In the genomic region with DNA sequence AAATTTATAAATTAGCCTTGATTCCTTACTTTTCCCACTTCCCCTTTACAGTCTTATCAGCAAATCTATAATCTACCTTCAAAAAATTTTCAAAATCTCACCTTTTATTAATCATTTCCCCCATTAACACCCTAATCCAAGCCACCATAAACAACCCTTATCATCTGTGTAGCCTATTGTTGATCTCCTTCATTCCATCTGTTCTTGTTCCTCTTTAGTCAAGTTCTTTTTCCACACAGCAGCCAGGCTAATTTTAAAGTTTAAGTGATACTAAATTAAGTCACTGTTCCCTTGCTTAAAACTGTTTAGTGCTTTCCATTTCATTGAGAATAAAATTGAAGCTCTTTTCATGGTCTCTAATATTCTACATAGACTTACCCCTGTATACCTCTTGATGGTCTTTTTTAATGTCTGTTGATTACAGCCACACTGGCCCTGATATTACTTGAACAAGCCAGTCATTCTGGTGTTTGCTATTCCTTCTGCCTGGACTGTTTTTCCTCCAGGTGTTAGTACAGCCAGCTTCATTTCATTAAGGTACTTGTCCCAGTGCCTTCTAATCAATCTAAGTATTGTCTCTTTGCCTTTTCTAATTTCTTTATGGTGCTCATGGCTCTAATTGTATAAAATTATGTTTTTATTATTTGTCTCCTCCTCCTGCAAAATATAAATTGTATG, we compare ENCODE assay signal across 37 cellular contexts. TPM values are rescaled to one million over a fixed set of nuclear protein-coding genes. Genes with fewer than 3 reads are reported as not detected.
"Had no signal": no experiment of that assay in that cellular context is flagged by ENCODE, and none has a peak within 500 bp of the region (broad histone marks: within the 10 kb centered on the region; RNA-seq: fewer than 3 reads in every experiment).

No MANE protein-coding gene starts in this region.

- H3K27ac Mint-ChIP-seq: activated B cell treated with CpG ODN at 0.5 μM for 24 hours; activated naive CD8-positive, alpha-beta T cell treated with anti-CD3 and anti-CD28 coated beads, Interleukin-2, amount 10 ng/mL, durations not matched to agents 7 days and 5 days; effector memory CD8-positive, alpha-beta T cell; stimulated activated naive CD8-positive, alpha-beta T cell treated with anti-CD3 and anti-CD28 coated beads, Interleukin-15, Interleukin-2, amounts not matched to agents 100 ng/mL and 50 ng/mL, for 24 hours had no signal

- H3K27me3 Mint-ChIP-seq: activated B cell treated with CpG ODN at 0.5 μM for 24 hours; activated naive CD8-positive, alpha-beta T cell treated with anti-CD3 and anti-CD28 coated beads, Interleukin-2, amount 10 ng/mL, durations not matched to agents 7 days and 5 days; brain; effector memory CD8-positive, alpha-beta T cell; stimulated activated naive CD8-positive, alpha-beta T cell treated with anti-CD3 and anti-CD28 coated beads, Interleukin-15, Interleukin-2, amounts not matched to agents 100 ng/mL and 50 ng/mL, for 24 hours had no signal

- H3K4me1 Mint-ChIP-seq: activated B cell treated with CpG ODN at 0.5 μM for 24 hours; activated naive CD8-positive, alpha-beta T cell treated with anti-CD3 and anti-CD28 coated beads, Interleukin-2, amount 10 ng/mL, durations not matched to agents 7 days and 5 days; brain; nephron had no signal

- H3K9me3 Mint-ChIP-seq: activated B cell treated with CpG ODN at 0.5 μM for 24 hours; activated naive CD8-positive, alpha-beta T cell treated with anti-CD3 and anti-CD28 coated beads, Interleukin-2, amount 10 ng/mL, durations not matched to agents 7 days and 5 days; activated T-cell treated with anti-CD3 and anti-CD28 coated beads, Interleukin-2, amount 50 U/mL, for 4 hours; brain; effector memory CD8-positive, alpha-beta T cell; nephron; stimulated activated naive CD8-positive, alpha-beta T cell treated with anti-CD3 and anti-CD28 coated beads, Interleukin-15, Interleukin-2, amounts not matched to agents 100 ng/mL and 50 ng/mL, for 24 hours had no signal

- H3K4me3 Mint-ChIP-seq: activated B cell treated with CpG ODN at 0.5 μM for 24 hours; activated naive CD8-positive, alpha-beta T cell treated with anti-CD3 and anti-CD28 coated beads, Interleukin-2, amount 10 ng/mL, durations not matched to agents 7 days and 5 days; activated T-cell treated with anti-CD3 and anti-CD28 coated beads, Interleukin-2, amount 50 U/mL, for 4 hours; effector memory CD8-positive, alpha-beta T cell; nephron; stimulated activated naive CD8-positive, alpha-beta T cell treated with anti-CD3 and anti-CD28 coated beads, Interleukin-15, Interleukin-2, amounts not matched to agents 100 ng/mL and 50 ng/mL, for 24 hours had no signal

- ATAC-seq: activated T-cell treated with anti-CD3 and anti-CD28 coated beads, Interleukin-2, amount 50 U/mL, for 4 hours; effector memory CD8-positive, alpha-beta T cell; esophagus mucosa; left lung; mucosa of descending colon; sciatic nerve had no signal

- DNase-seq: activated B cell treated with CpG ODN at 0.5 μM for 24 hours; activated CD4-positive, alpha-beta T cell treated with anti-CD3 and anti-CD28 coated beads, Interleukin-2, amount 50 U/mL, for 4 hours; activated CD8-positive, alpha-beta memory T cell treated with anti-CD3 and anti-CD28 coated beads, Interleukin-2, amount 50 U/mL, for 4 hours; activated effector memory CD4-positive, alpha-beta T cell treated with Interleukin-2 at 50 U/mL for 16 hours; activated naive CD4-positive, alpha-beta T cell treated with Interleukin-2 at 50 U/mL for 16 hours; activated naive CD8-positive, alpha-beta T cell treated with anti-CD3 and anti-CD28 coated beads, Interleukin-2, amount 10 ng/mL, durations not matched to agents 7 days and 5 days; activated T-cell treated with anti-CD3 and anti-CD28 coated beads, Interleukin-2, amount 50 U/mL, for 4 hours; caudate nucleus; cortex of kidney; effector memory CD8-positive, alpha-beta T cell; foreskin fibroblast; head of caudate nucleus; hypothalamus; left lung; mucosa of descending colon; stimulated activated CD4-positive, alpha-beta T cell treated with anti-CD3 and anti-CD28 coated beads, Interleukin-12 subunit alpha, Interleukin-12 subunit beta, amount 100 ng/mL, for 4 hours; stimulated activated CD4-positive, alpha-beta T cell treated with anti-CD3 and anti-CD28 coated beads, Interleukin-4, amount 100 ng/mL, for 1 hour; T-helper 9 cell; trophoblast cell had no signal

RNA-seq across cellular contexts. Expression of a gene that starts 31.1 kb away (rescaled TPM):
- total RNA-seq: activated B cell treated with CpG ODN at 0.5 μM for 24 hours; activated CD8-positive, alpha-beta memory T cell treated with anti-CD3 and anti-CD28 coated beads for 36 hours; activated naive CD8-positive, alpha-beta T cell treated with anti-CD3 and anti-CD28 coated beads, Interleukin-2, amount 10 ng/mL, durations not matched to agents 7 days and 5 days; activated T-cell treated with anti-CD3 and anti-CD28 coated beads, Interleukin-2, amount 50 U/mL, for 4 hours; ascending aorta; chondrocyte; endothelial cell of umbilical vein; esophagus mucosa; kidney epithelial cell; left lung; lung microvascular endothelial cell; mesenteric fat pad; mucosa of descending colon; myocyte; osteoblast; posterior vena cava; sciatic nerve; subcutaneous adipose tissue; T-helper 1 cell treated with Interleukin-12 subunit alpha and Interleukin-12 subunit beta and Interleukin-4 antibody, amounts not matched to agents 30 ng/mL and 1 ng/mL, for 36 hours; thoracic aorta had no signal
